In genomic region chr17:80029235-80029974, GRCh38 we compare ENCODE assay signal across 9 cellular contexts. TPM values are rescaled to one million over a fixed set of nuclear protein-coding genes. Genes with fewer than 3 reads are reported as not detected.
A peak's percentile ranks its signal among the peaks of the same experiment; 100 is the strongest.
DNase-seq lines count a peak whose midpoint lies in the region; ATAC-seq, FAIRE-seq and TF ChIP-seq lines count a peak whose summit lies in the region.
"Had no signal": no experiment of that assay in that cellular context is flagged by ENCODE, and none has a peak within 500 bp of the region (broad histone marks: within the 10 kb centered on the region; RNA-seq: fewer than 3 reads in every experiment).

No MANE protein-coding gene starts in this region.

- TF ChIP-seq EP300 in K562 (IDR thresholded peaks at IDR 0.05; ENCODE audit: low read length): no peak

- H3K36me3 ChIP-seq in A673 (ENCODE audit: insufficient read depth, low read length, poor library complexity, severe bottlenecking): no peaks in the 10 kb centered on the region
- no peaks in the 10 kb centered on the region; the same call in 2 of the 3 replicates for H3K36me3 ChIP-seq in K562 (ENCODE audit: control insufficient read depth, insufficient read depth, low read length)

- ATAC-seq in K562 (peak; percentile 41; the same call in 1 of the 3 replicates), GM21717 (IDR thresholded peaks at IDR 0.05; ENCODE audit: unreplicated experiment) (no peak), HG03095 (IDR thresholded peaks at IDR 0.05; ENCODE audit: unreplicated experiment) (no peak)

- H3K79me2 ChIP-seq in K562 (ENCODE audit: control insufficient read depth, insufficient read depth, low read length): no peaks in the 10 kb centered on the region

- TF ChIP-seq POLR2A in K562 (conservative IDR thresholded peaks at IDR 0.05) (no peak), lower leg skin (IDR thresholded peaks at IDR 0.05) (no peak)

- intact Hi-C loops in A673 (cut with micrococcal nuclease; ENCODE audit: unreplicated experiment): no loop called here
- intact Hi-C loops in K562 (cut with micrococcal nuclease): no loop called here
- intact Hi-C loops in lower leg skin (cut with DNase I; ENCODE audit: low total_unique reads): no loop called here

- H3K27ac ChIP-seq in A673 (ENCODE audit: low read depth, low read length, poor library complexity, severe bottlenecking) (no peak overlapping the region), K562 (ENCODE audit: extremely low read depth, low read depth, low read length) (no peak overlapping the region)

- no peak overlapping the region for H2AFZ ChIP-seq in K562 (ENCODE audit: low read depth, low read length)

- no peak overlapping the region for H3K9ac ChIP-seq in K562 (ENCODE audit: insufficient read depth in 1 of 2, low read depth in 2 of 2, low read length in 2 of 2)

- WGBS in K562 (ENCODE audit: insufficient coverage, low coverage, missing lambda C conversion rate): 5% methylated on average over 8 of the region's 9 CpGs
- 50 to 57% methylated on average over 9 of the region's 9 CpGs for WGBS in lower leg skin, 2 donors

- no peaks in the 10 kb centered on the region for H3K9me3 ChIP-seq in A673 (ENCODE audit: low read depth, low read length, poor library complexity, severe bottlenecking)
- no peaks in the 10 kb centered on the region for H3K9me3 ChIP-seq in K562 (replicated peaks; ENCODE audit: control insufficient read depth, insufficient read depth, low read depth, low read length)

- H3K27me3 ChIP-seq in A673 (replicated peaks; ENCODE audit: insufficient read depth, low read depth, low read length, poor library complexity): no peaks in the 10 kb centered on the region
- H3K27me3 ChIP-seq in K562 (ENCODE audit: control insufficient read depth in 2 of 2, insufficient read depth in 2 of 2, low read length in 2 of 2): peaks cover 58 to 91% of the 10 kb centered on the region in 2 experiments

- H3K4me3 ChIP-seq in A673 (ENCODE audit: low read depth, low read length, poor library complexity, severe bottlenecking) (no peak overlapping the region), K562 (no peak overlapping the region), lower leg skin (ENCODE audit: low read depth, poor library complexity, severe bottlenecking) (no peak overlapping the region)

- CTCF ChIA-PET in A673 (lab: Charles Lee) (no interaction called here), K562 (lab: Yijun Ruan, JAX; ENCODE audit: low intra/inter-chr PET ratio) (interaction anchor here (0.6 kb wide), 1 partner anchor 22 kb away, joined by 4 read pairs; no protein-coding TSS in a partner anchor)

- H3K4me1 ChIP-seq in A673 (ENCODE audit: insufficient read depth, low read length, poor library complexity, severe bottlenecking): peaks cover 9% of the 10 kb centered on the region
- H3K4me1 ChIP-seq in K562 (replicated peaks in 1 of 2; ENCODE audit: control insufficient read depth in 2 of 2, insufficient read depth in 2 of 2, low read length in 2 of 2): peaks cover 0 to 4% of the 10 kb centered on the region in 2 experiments; a peak in 2 of 5 replicates

- peak; percentile 54 for DNase-seq in A673 (ENCODE audit: low spot score)
- DNase-seq in Kasumi-1 (lab: John Stamatoyannopoulos, UW): peak; percentile 36 to 44
- no peak for DNase-seq in K562 (ENCODE audit: extremely low read depth in 1 of 4, low spot score in 3 of 4)
- DNase-seq in lower leg skin (ENCODE audit: low spot score in 2 of 2): peak; percentile 89 to 97
- no peak for DNase-seq in UCSD-AML1 (lab: John Stamatoyannopoulos, UW; ENCODE audit: unreplicated experiment)
- no peak for DNase-seq in SW 1271 (lab: John Stamatoyannopoulos, UW)

- TF ChIP-seq CTCF in A673 (conservative IDR thresholded peaks at IDR 0.05; ENCODE audit: low read depth, low read length) (no peak), K562 (IDR thresholded peaks at IDR 0.05 in 2 of 3, conservative IDR thresholded peaks at IDR 0.05 in 1 of 3; ENCODE audit: insufficient read depth in 2 of 3, low read depth in 1 of 3, low read length in 3 of 3) (no peak), lower leg skin (IDR thresholded peaks at IDR 0.05) (no peak)

- H3K4me2 ChIP-seq in K562 (ENCODE audit: insufficient read depth, low read length): no peak overlapping the region

- in situ Hi-C loops in K562 (cut with MboI): no loop called here

- TF ChIP-seq RAD21 in K562 (CRISPR knock-in tag; conservative IDR thresholded peaks at IDR 0.05 in 1 of 2, IDR thresholded peaks at IDR 0.05 in 1 of 2): no peak

- H3K9me1 ChIP-seq in K562 (ENCODE audit: control insufficient read depth, insufficient read depth, low read length): no peaks in the 10 kb centered on the region

- no TSS peak for BruUV-seq in A673 (replicated peaks; lab: Mats Ljungman, UMichigan)
- BruUV-seq in K562 (replicated peaks; lab: Mats Ljungman, UMichigan): no TSS peak

- no peak for FAIRE-seq in K562 (lab: Jason Lieb, UNC)
- FAIRE-seq: G401.6 had no signal

- peaks cover 5% of the 10 kb centered on the region for H4K20me1 ChIP-seq in K562 (replicated peaks; ENCODE audit: control insufficient read depth, insufficient read depth, low read length)

- POLR2A ChIA-PET in A673 (lab: Charles Lee; ENCODE audit: low non-redundant PET) (no interaction called here), K562 (lab: Yijun Ruan, JAX) (interaction anchor here (0.5 to 0.6 kb wide), 3 partner anchors 13 to 871 kb away, joined by 3 to 4 read pairs (median 3); no protein-coding TSS in a partner anchor)

TF ChIP-seq in K562, 482 proteins besides CTCF, POLR2A, EP300 and RAD21:
- no peak for TF ChIP-seq DPF2 (IDR thresholded peaks at IDR 0.05)
- peak; percentile 49; the same call in 1 of the 2 replicates for TF ChIP-seq ZNF184 (CRISPR knock-in tag; IDR thresholded peaks at IDR 0.05)
- no peak for TF ChIP-seq ZNF146 (CRISPR knock-in tag; IDR thresholded peaks at IDR 0.05; ENCODE audit: unreplicated experiment)
- TF ChIP-seq ZNF12 (CRISPR knock-in tag; IDR thresholded peaks at IDR 0.05): peak; percentile 93

RNA-seq across cellular contexts. Expression of gene TBC1D16, which starts 6.3 kb away (rescaled TPM):
- total RNA-seq in A673 (2021) (49.1 and 54.7 TPM in 2 replicates), K562 (2014; rRNA removed) (0.45 TPM in 1 of 2 replicates, not detected in the other), K562 (2014; rRNA removed; fragmentation: Illumina TruSeq; extraction: Trizol) (0.04 TPM in 1 of 2 replicates, not detected in the other), K562 (2015; rRNA removed; fragmentation: Illumina TruSeq; extraction: Trizol) (0.04 TPM in 2 replicates), K562 (2021) (0.20 TPM in 2 replicates), lower leg skin (10 to 100 TPM in 3 of 4 donors, 1 to 10 TPM in 1; 9.1 to 28.0 (median 22.3) TPM)
- total RNA-seq in K562 (2011; cell fraction: chromatin; rRNA removed; ENCODE audit: low replicate concordance): 0.05 and 0.69 TPM in 2 replicates
- 0.13 and 0.33 TPM in 2 replicates for total RNA-seq in K562 (2011; cell fraction: nucleolus; rRNA removed)
- total RNA-seq in K562 (2011; cell fraction: nucleoplasm; rRNA removed): 0.07 and 0.69 TPM in 2 replicates
- polyA plus RNA-seq in K562 (2011; rRNA removed) (0.08 and 0.10 TPM in 2 replicates), K562 (2014; fragmentation: Illumina TruSeq; extraction: Trizol) (0.01 and 0.11 TPM in 2 replicates), K562 (2014; fragmentation: Nextera tagmentation; extraction: Ambion mirVana) (under 1 TPM; 0.01 TPM), K562 (2014; rRNA removed) (0.01 and 0.03 TPM in 2 replicates)
- polyA plus RNA-seq in K562 (2011; cell fraction: cytosol; rRNA removed): 0.01 and 0.07 TPM in 2 replicates
- polyA plus RNA-seq in K562 (2011; cell fraction: nucleus; rRNA removed): 0.03 and 0.06 TPM in 2 replicates
- 0.10 and 0.24 TPM in 2 replicates for polyA plus RNA-seq in K562 (2012)
- polyA minus RNA-seq in K562 (2011; rRNA and poly(A)+ RNA removed): 0.07 and 0.12 TPM in 2 replicates
- polyA minus RNA-seq in K562 (2011; cell fraction: cytosol; rRNA and poly(A)+ RNA removed): not detected in 2 replicates
- polyA minus RNA-seq in K562 (2011; cell fraction: nucleus; rRNA and poly(A)+ RNA removed): 0.11 and 0.13 TPM in 2 replicates

RNA-seq across cellular contexts. Expression of gene CCDC40, which starts 7.0 kb away (rescaled TPM):
- total RNA-seq in A673 (2021) (3.5 and 6.4 TPM in 2 replicates), K562 (2014; rRNA removed) (not detected in 2 replicates), K562 (2014; rRNA removed; fragmentation: Illumina TruSeq; extraction: Trizol) (not detected in 2 replicates), K562 (2015; rRNA removed; fragmentation: Illumina TruSeq; extraction: Trizol) (not detected in 2 replicates), K562 (2021) (0.33 TPM in 1 of 2 replicates, not detected in the other), lower leg skin (1 to 10 TPM; 1.2 to 5.8 (median 2.1) TPM)
- total RNA-seq in K562 (2011; cell fraction: chromatin; rRNA removed; ENCODE audit: low replicate concordance): 0.30 TPM in 1 of 2 replicates, not detected in the other
- total RNA-seq in K562 (2011; cell fraction: nucleolus; rRNA removed): not detected in 2 replicates
- total RNA-seq in K562 (2011; cell fraction: nucleoplasm; rRNA removed): not detected in 2 replicates
- polyA plus RNA-seq in K562 (2011; rRNA removed) (0.07 TPM in 1 of 2 replicates, not detected in the other), K562 (2014; fragmentation: Illumina TruSeq; extraction: Trizol) (not detected in 2 replicates), K562 (2014; fragmentation: Nextera tagmentation; extraction: Ambion mirVana) (not detected), K562 (2014; rRNA removed) (not detected in 2 replicates)
- not detected in 2 replicates for polyA plus RNA-seq in K562 (2011; cell fraction: cytosol; rRNA removed)
- polyA plus RNA-seq in K562 (2011; cell fraction: nucleus; rRNA removed): not detected in 2 replicates
- polyA plus RNA-seq in K562 (2012): 0.05 TPM in 1 of 2 replicates, not detected in the other
- not detected in 2 replicates for polyA minus RNA-seq in K562 (2011; rRNA and poly(A)+ RNA removed)
- polyA minus RNA-seq in K562 (2011; cell fraction: cytosol; rRNA and poly(A)+ RNA removed): not detected in 2 replicates
- not detected in 2 replicates for polyA minus RNA-seq in K562 (2011; cell fraction: nucleus; rRNA and poly(A)+ RNA removed)

Comparison
In these comparisons a context has a peak if more than half of its experiments do, and no peak if none do; other contexts are left out.
1. DNase-seq: peak in A673 (single experiment), Kasumi-1 (2 of 2) and lower leg skin (2 of 2); none in K562 (0 of 4), UCSD-AML1 (single experiment) and SW 1271 (0 of 2).
2. RNA of gene TBC1D16, which starts 6.3 kb away (total RNA-seq): 49.1 to 54.7 TPM in A673 and 9.1 to 28.0 TPM in lower leg skin; 0.04 to 0.69 TPM in K562; every median in the first group is over 4 times any median in the second.